22 cellular contexts compared by ENCODE assay signal in the genomic region with DNA sequence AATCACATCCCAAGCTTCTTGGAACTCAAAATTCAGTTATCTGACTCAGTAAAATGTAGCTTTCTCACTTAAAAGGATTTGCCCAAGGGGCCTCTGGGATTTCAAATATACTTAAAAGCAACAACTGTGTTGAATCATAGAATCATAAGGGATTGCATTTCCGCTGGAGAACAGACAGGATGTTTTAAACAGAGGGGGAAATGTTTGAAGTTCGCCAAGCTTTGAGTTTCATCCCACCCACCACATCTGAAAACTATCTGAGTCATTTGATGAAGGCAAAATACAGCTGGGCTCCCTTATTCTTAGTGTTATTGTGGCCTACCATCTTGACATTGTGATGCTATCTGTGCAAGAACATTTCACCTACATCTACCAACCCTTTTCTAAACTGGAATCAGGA.
DNase-seq lines count a peak whose midpoint lies in the region; ATAC-seq and TF ChIP-seq lines count a peak whose summit lies in the region.
"Had no signal": no experiment of that assay in that cellular context is flagged by ENCODE, and none has a peak within 500 bp of the region (broad histone marks: within the 10 kb centered on the region; RNA-seq: fewer than 3 reads in every experiment).

No MANE protein-coding gene starts in this region.

- H3K36me3 ChIP-seq in BLaER1 treated with 17β-estradiol and CSF1 and Interleukin-3, amounts not matched to agents 10 nM and 100 nM: no peaks in the 10 kb centered on the region
- no peaks in the 10 kb centered on the region for H3K36me3 ChIP-seq in prostate gland
- H3K36me3 ChIP-seq: tibial artery had no signal

- H4K20me1 ChIP-seq in BLaER1 treated with 17β-estradiol and CSF1 and Interleukin-3, amounts not matched to agents 10 nM and 100 nM: no peaks in the 10 kb centered on the region

- H3K27me3 ChIP-seq in BLaER1 treated with 17β-estradiol and CSF1 and Interleukin-3, amounts not matched to agents 10 nM and 100 nM: peaks cover 71 to 99% (median 92%) of the 10 kb centered on the region in 11 experiments; a peak in 21 of 22 replicates
- H3K27me3 ChIP-seq in prostate gland (replicated peaks; ENCODE audit: insufficient read depth): no peaks in the 10 kb centered on the region
- H3K27me3 ChIP-seq: tibial artery had no signal

- 96% methylated on average over 2 of the region's 2 CpGs for whole genome bisulfite sequencing in prostate gland

- H3K4me1 Mint-ChIP-seq in activated T-helper 17 cell treated with anti-CD3 and anti-CD28 coated beads, Interleukin-2, amount 50 U/mL, for 72 hours: no peaks in the 10 kb centered on the region
- peaks cover 0 to 6% of the 10 kb centered on the region in 2 donors for H3K4me1 Mint-ChIP-seq in stimulated activated naive B cell treated with anti-CD40 and anti-IgM and Interleukin-4, amounts not matched to agents 10 μg/mL and 1 μg/mL and 100 μg/mL, for 72 hours

- no peaks in the 10 kb centered on the region for H3K9me3 Mint-ChIP-seq in activated T-helper 17 cell treated with anti-CD3 and anti-CD28 coated beads, Interleukin-2, amount 50 U/mL, for 72 hours
- no peaks in the 10 kb centered on the region for H3K9me3 Mint-ChIP-seq in stimulated activated naive B cell treated with anti-CD40 and anti-IgM and Interleukin-4, amounts not matched to agents 10 μg/mL and 1 μg/mL and 100 μg/mL, for 72 hours
- H3K9me3 Mint-ChIP-seq: natural killer cell treated with Interleukin-12 subunit alpha and Interleukin-12 subunit beta and Interleukin-15 and Interleukin-18, amount 100 ng/mL, for 72 hours; stimulated activated memory B cell treated with anti-CD40 and anti-IgM and Interleukin-4, amounts not matched to agents 10 μg/mL and 1 μg/mL and 100 μg/mL, for 72 hours had no signal

- peak; percentile 31 for DNase-seq in EH (ENCODE audit: low read depth)
- DNase-seq in foreskin fibroblast: peak; percentile 28 to 66
- DNase-seq in prostate gland (ENCODE audit: low spot score): no peak
- DNase-seq in stimulated activated naive B cell treated with anti-CD40 and anti-IgM and Interleukin-4, amounts not matched to agents 10 μg/mL and 1 μg/mL and 100 μg/mL, for 72 hours: no peak
- DNase-seq: activated effector memory CD4-positive, alpha-beta T cell treated with anti-CD3 and anti-CD28 coated beads, Interleukin-2, amount 50 U/mL, for 16 hours; aorta; DMS79; effector CD8-positive, alpha-beta T cell; head of caudate nucleus; Kasumi-1; NCI-H1105; NCI-H2107; NCI-H524; T1000; tibial artery had no signal

- peak; percentile 72 for ATAC-seq in activated T-helper 17 cell treated with anti-CD3 and anti-CD28 coated beads, Interleukin-2, amount 50 U/mL, for 72 hours (replicated peaks)
- ATAC-seq in stimulated activated naive B cell treated with anti-CD40 and anti-IgM and Interleukin-4, amounts not matched to agents 10 μg/mL and 1 μg/mL and 100 μg/mL, for 72 hours (replicated peaks): no peak
- ATAC-seq in GM18498 (IDR thresholded peaks at IDR 0.05; ENCODE audit: unreplicated experiment): no peak
- ATAC-seq: natural killer cell treated with Interleukin-12 subunit alpha and Interleukin-12 subunit beta and Interleukin-15 and Interleukin-18, amount 100 ng/mL, for 72 hours; sciatic nerve; stimulated activated memory B cell treated with anti-CD40 and anti-IgM and Interleukin-4, amounts not matched to agents 10 μg/mL and 1 μg/mL and 100 μg/mL, for 72 hours had no signal

- peak overlapping the region in 6 of 11 experiments; percentile 11 to 58 (median 48); a peak in 9 of 22 replicates for H3K27ac ChIP-seq in BLaER1 treated with 17β-estradiol and CSF1 and Interleukin-3, amounts not matched to agents 10 nM and 100 nM
- no peak overlapping the region for H3K27ac ChIP-seq in prostate gland
- H3K27ac ChIP-seq: SK-N-MC, tibial artery had no signal

- no peak for TF ChIP-seq POLR2A in prostate gland (IDR thresholded peaks at IDR 0.05)

- no peak overlapping the region for H3K4me3 ChIP-seq in BLaER1 treated with 17β-estradiol and CSF1 and Interleukin-3, amounts not matched to agents 10 nM and 100 nM
- H3K4me3 ChIP-seq in foreskin fibroblast (ENCODE audit: low read depth in 1 of 2, low read length in 2 of 2): no peak overlapping the region
- H3K4me3 ChIP-seq in prostate gland: no peak overlapping the region
- H3K4me3 ChIP-seq: SK-N-MC, tibial artery had no signal

- H3K36me3 Mint-ChIP-seq in activated T-helper 17 cell treated with anti-CD3 and anti-CD28 coated beads, Interleukin-2, amount 50 U/mL, for 72 hours (ENCODE audit: low read depth): no peaks in the 10 kb centered on the region
- H3K36me3 Mint-ChIP-seq in stimulated activated naive B cell treated with anti-CD40 and anti-IgM and Interleukin-4, amounts not matched to agents 10 μg/mL and 1 μg/mL and 100 μg/mL, for 72 hours: peaks cover 0 to 2% of the 10 kb centered on the region in 2 donors
- H3K36me3 Mint-ChIP-seq: natural killer cell treated with Interleukin-12 subunit alpha and Interleukin-12 subunit beta and Interleukin-15 and Interleukin-18, amount 100 ng/mL, for 72 hours; stimulated activated memory B cell treated with anti-CD40 and anti-IgM and Interleukin-4, amounts not matched to agents 10 μg/mL and 1 μg/mL and 100 μg/mL, for 72 hours had no signal

- intact Hi-C loops in prostate gland (cut with DNase I): no loop called here

- no peak overlapping the region for H3K9ac ChIP-seq in BLaER1 treated with 17β-estradiol and CSF1 and Interleukin-3, amounts not matched to agents 10 nM and 100 nM

- peaks cover 0 to 13% (median 8%) of the 10 kb centered on the region in 10 experiments; a peak in 6 of 20 replicates for H3K4me1 ChIP-seq in BLaER1 treated with 17β-estradiol and CSF1 and Interleukin-3, amounts not matched to agents 10 nM and 100 nM
- H3K4me1 ChIP-seq in prostate gland (replicated peaks): no peaks in the 10 kb centered on the region

- peak overlapping the region in 8 of 11 experiments; percentile 2 to 40 (median 20); a peak in 10 of 22 replicates for H3K4me2 ChIP-seq in BLaER1 treated with 17β-estradiol and CSF1 and Interleukin-3, amounts not matched to agents 10 nM and 100 nM

- no peaks in the 10 kb centered on the region for H3K27me3 Mint-ChIP-seq in activated T-helper 17 cell treated with anti-CD3 and anti-CD28 coated beads, Interleukin-2, amount 50 U/mL, for 72 hours
- H3K27me3 Mint-ChIP-seq in stimulated activated naive B cell treated with anti-CD40 and anti-IgM and Interleukin-4, amounts not matched to agents 10 μg/mL and 1 μg/mL and 100 μg/mL, for 72 hours: no peaks in the 10 kb centered on the region
- H3K27me3 Mint-ChIP-seq: stimulated activated memory B cell treated with anti-CD40 and anti-IgM and Interleukin-4, amounts not matched to agents 10 μg/mL and 1 μg/mL and 100 μg/mL, for 72 hours had no signal

- TF ChIP-seq CTCF in foreskin fibroblast (IDR thresholded peaks at IDR 0.05; ENCODE audit: low read depth, low read length) (no peak), prostate gland (IDR thresholded peaks at IDR 0.05) (no peak)

- H3K9me3 ChIP-seq in BLaER1 treated with 17β-estradiol and CSF1 and Interleukin-3, amounts not matched to agents 10 nM and 100 nM (replicated peaks in 1 of 11): no peaks in the 10 kb centered on the region; a peak in 1 of 22 replicates
- H3K9me3 ChIP-seq in prostate gland: no peaks in the 10 kb centered on the region
- H3K9me3 ChIP-seq: tibial artery had no signal

- H3K4me3 Mint-ChIP-seq in activated T-helper 17 cell treated with anti-CD3 and anti-CD28 coated beads, Interleukin-2, amount 50 U/mL, for 72 hours: no peak overlapping the region
- no peak overlapping the region for H3K4me3 Mint-ChIP-seq in stimulated activated naive B cell treated with anti-CD40 and anti-IgM and Interleukin-4, amounts not matched to agents 10 μg/mL and 1 μg/mL and 100 μg/mL, for 72 hours
- H3K4me3 Mint-ChIP-seq: natural killer cell treated with Interleukin-12 subunit alpha and Interleukin-12 subunit beta and Interleukin-15 and Interleukin-18, amount 100 ng/mL, for 72 hours; stimulated activated memory B cell treated with anti-CD40 and anti-IgM and Interleukin-4, amounts not matched to agents 10 μg/mL and 1 μg/mL and 100 μg/mL, for 72 hours had no signal

- H3K27ac Mint-ChIP-seq in activated T-helper 17 cell treated with anti-CD3 and anti-CD28 coated beads, Interleukin-2, amount 50 U/mL, for 72 hours: peak overlapping the region; percentile 7
- H3K27ac Mint-ChIP-seq in stimulated activated naive B cell treated with anti-CD40 and anti-IgM and Interleukin-4, amounts not matched to agents 10 μg/mL and 1 μg/mL and 100 μg/mL, for 72 hours: no peak overlapping the region
- H3K27ac Mint-ChIP-seq: natural killer cell treated with Interleukin-12 subunit alpha and Interleukin-12 subunit beta and Interleukin-15 and Interleukin-18, amount 100 ng/mL, for 72 hours; stimulated activated memory B cell treated with anti-CD40 and anti-IgM and Interleukin-4, amounts not matched to agents 10 μg/mL and 1 μg/mL and 100 μg/mL, for 72 hours had no signal

Comparison
In these comparisons a context has a peak if more than half of its experiments do, and no peak if none do; other contexts are left out.
1. H3K27ac ChIP-seq: peak in BLaER1 treated with 17β-estradiol and CSF1 and Interleukin-3, amounts not matched to agents 10 nM and 100 nM (6 of 11); none in prostate gland (0 of 2).
2. DNase-seq: peak in EH (single experiment) and foreskin fibroblast (2 of 2); none in prostate gland (single experiment) and stimulated activated naive B cell treated with anti-CD40 and anti-IgM and Interleukin-4, amounts not matched to agents 10 μg/mL and 1 μg/mL and 100 μg/mL, for 72 hours (single experiment).